ENCODE assay signal across 8 cellular contexts in the genomic region with DNA sequence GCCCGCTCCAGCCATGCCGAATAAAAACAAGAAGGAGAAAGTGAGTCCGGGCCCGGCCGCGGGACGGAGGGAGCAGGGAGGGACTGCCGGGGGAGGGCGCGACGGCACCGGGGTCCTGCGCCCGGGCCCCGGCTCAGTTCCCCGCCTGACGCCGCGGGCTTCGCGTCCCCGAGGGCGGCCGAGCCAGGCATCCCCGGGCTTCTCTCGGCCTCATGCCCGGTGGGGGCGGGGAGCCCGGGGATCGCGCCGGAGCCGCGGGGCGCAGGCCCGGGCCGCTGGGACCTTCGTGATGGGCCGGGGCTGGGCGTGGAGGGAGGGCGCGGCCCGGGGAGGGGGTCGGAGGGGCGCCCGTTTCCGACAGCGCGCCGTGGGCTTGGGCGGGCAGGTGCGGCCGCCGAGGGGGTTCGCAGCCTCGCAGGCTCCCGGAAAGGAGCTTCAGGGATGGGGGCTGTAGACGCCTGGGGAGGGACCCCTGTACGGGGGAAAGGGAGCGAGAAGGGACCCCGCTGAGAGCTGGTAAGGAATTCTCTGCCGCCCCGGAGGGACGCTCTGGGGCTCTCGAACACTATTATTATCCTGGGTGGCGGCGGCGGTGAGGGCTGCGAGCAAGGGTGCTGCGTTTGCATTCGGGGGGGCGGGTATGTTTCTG. TPM values are rescaled to one million over a fixed set of nuclear protein-coding genes. Genes with fewer than 3 reads are reported as not detected.
A peak's percentile ranks its signal among the peaks of the same experiment; 100 is the strongest.
DNase-seq lines count a peak whose midpoint lies in the region; ATAC-seq and TF ChIP-seq lines count a peak whose summit lies in the region.

No MANE protein-coding gene starts in this region.

- peak; percentile 24 for ATAC-seq in GM21723 (IDR thresholded peaks at IDR 0.05; ENCODE audit: unreplicated experiment)
- ATAC-seq in activated T-cell treated with anti-CD3 and anti-CD28 coated beads, Interleukin-2, amount 50 U/mL, for 4 hours, result peak; percentile 11 to 16
- ATAC-seq in foreskin keratinocyte, result peak; percentile 1

- peaks cover 33% of the 10 kb centered on the region for H3K36me3 ChIP-seq in neutrophil

- H3K4me3 Mint-ChIP-seq in activated T-cell treated with anti-CD3 and anti-CD28 coated beads, Interleukin-2, amount 50 U/mL, for 4 hours, result peak overlapping the region; percentile 92

- H3K4me3 ChIP-seq in neutrophil (ENCODE audit: low read depth in 1 of 2, low read length in 1 of 2), result peak overlapping the region; percentile 72 to 75

- H3K27me3 ChIP-seq in foreskin keratinocyte (no peaks in the 10 kb centered on the region), neutrophil (peaks cover 72% of the 10 kb centered on the region)

- H3K9me3 ChIP-seq in neutrophil, result no peaks in the 10 kb centered on the region

- no peaks in the 10 kb centered on the region for H3K9me3 Mint-ChIP-seq in activated T-cell treated with anti-CD3 and anti-CD28 coated beads, Interleukin-2, amount 50 U/mL, for 4 hours

- H3K4me1 ChIP-seq in foreskin keratinocyte (peaks cover 4% of the 10 kb centered on the region), neutrophil (ENCODE audit: control insufficient read depth in 1 of 2, insufficient read depth in 1 of 2, low read depth in 1 of 2, low read length in 1 of 2) (peaks cover 14 to 15% of the 10 kb centered on the region in 2 experiments)

- no peak for TF ChIP-seq CTCF in foreskin keratinocyte (conservative IDR thresholded peaks at IDR 0.05)
- no peak for TF ChIP-seq CTCF in neutrophil (IDR thresholded peaks at IDR 0.05)

- peaks cover 49% of the 10 kb centered on the region for H3K4me1 Mint-ChIP-seq in activated T-cell treated with anti-CD3 and anti-CD28 coated beads, Interleukin-2, amount 50 U/mL, for 4 hours (ENCODE audit: low read depth)

- peak overlapping the region; percentile 70 for H3K27ac ChIP-seq in foreskin keratinocyte
- H3K27ac ChIP-seq in neutrophil, result peak overlapping the region; percentile 83

- H3K27me3 Mint-ChIP-seq in activated T-cell treated with anti-CD3 and anti-CD28 coated beads, Interleukin-2, amount 50 U/mL, for 4 hours (ENCODE audit: low read depth), result no peaks in the 10 kb centered on the region

- H3K36me3 Mint-ChIP-seq in activated T-cell treated with anti-CD3 and anti-CD28 coated beads, Interleukin-2, amount 50 U/mL, for 4 hours (ENCODE audit: insufficient read depth), result peaks cover 20% of the 10 kb centered on the region

- peak; percentile 40 for DNase-seq in ELR (ENCODE audit: low read depth)
- peak; percentile 6 for DNase-seq in LoVo (ENCODE audit: low spot score)
- peak; percentile 40 for DNase-seq in activated T-cell treated with anti-CD3 and anti-CD28 coated beads, Interleukin-2, amount 50 U/mL, for 4 hours
- no peak for DNase-seq in foreskin keratinocyte
- no peak for DNase-seq in NCI-H226
- DNase-seq in SW 1271 (lab: John Stamatoyannopoulos, UW), result no peak

RNA-seq across cellular contexts. Expression of gene PPP2R5C, which starts 0.5 kb away (rescaled TPM):
- total RNA-seq in activated T-cell treated with anti-CD3 and anti-CD28 coated beads, Interleukin-2, amount 50 U/mL, for 4 hours, result 100 to 1,000 TPM; 160 to 180 (median 173) TPM
- total RNA-seq in foreskin keratinocyte, result 74.5 and 77.0 TPM in 2 replicates
- 51.8 and 54.7 TPM in 2 replicates for polyA plus RNA-seq in foreskin keratinocyte

Comparison
In these comparisons a context has a peak if more than half of its experiments do, and no peak if none do; other contexts are left out.
1. DNase-seq: peak in ELR (single experiment), LoVo (single experiment) and activated T-cell treated with anti-CD3 and anti-CD28 coated beads, Interleukin-2, amount 50 U/mL, for 4 hours (single experiment); none in foreskin keratinocyte (0 of 2), NCI-H226 (single experiment) and SW 1271 (0 of 2).
2. Peak in every context shown above with its lines, with median percentiles within 50 percentile points of each other: ATAC-seq.